ENCODE assay signal across 27 cellular contexts in genomic region chr1:29311352-29312030, GRCh38.
"Had no signal": no experiment of that assay in that cellular context is flagged by ENCODE, and none has a peak within 500 bp of the region (broad histone marks: within the 10 kb centered on the region; RNA-seq: fewer than 3 reads in every experiment).

No MANE protein-coding gene starts in this region.

- H3K27me3 ChIP-seq: adrenal gland, breast epithelium had no signal

- H3K27ac Mint-ChIP-seq: activated CD4-positive, alpha-beta memory T cell treated with anti-CD3 and anti-CD28 coated beads for 36 hours; activated CD4-positive, alpha-beta T cell treated with anti-CD3 and anti-CD28 coated beads, Interleukin-2, amount 10 ng/mL, durations not matched to agents 7 days and 5 days; activated naive CD4-positive, alpha-beta T cell treated with anti-CD3 and anti-CD28 coated beads for 36 hours; activated naive CD8-positive, alpha-beta T cell; activated T-helper 17 cell treated with anti-CD3 and anti-CD28 coated beads, Interleukin-2, amount 50 U/mL, for 72 hours; T-cell had no signal

- ATAC-seq: activated T-cell treated with anti-CD3 and anti-CD28 coated beads, Interleukin-2, amount 50 U/mL, for 4 hours; activated T-helper 17 cell treated with anti-CD3 and anti-CD28 coated beads, Interleukin-2, amount 50 U/mL, for 72 hours; K562; Right ventricle myocardium inferior; T-cell had no signal

- DNase-seq: activated CD4-positive, alpha-beta memory T cell treated with anti-CD3 and anti-CD28 coated beads for 36 hours; activated CD4-positive, alpha-beta T cell treated with anti-CD3 and anti-CD28 coated beads, Interleukin-2, amount 10 ng/mL, durations not matched to agents 7 days and 5 days; activated CD4-positive, CD25-positive, alpha-beta regulatory T cell; activated CD8-positive, alpha-beta memory T cell treated with anti-CD3 and anti-CD28 coated beads for 24 hours; activated gamma-delta T cell; activated naive CD4-positive, alpha-beta T cell treated with anti-CD3 and anti-CD28 coated beads for 36 hours; activated T-cell treated with anti-CD3 and anti-CD28 coated beads, Interleukin-2, amount 50 U/mL, for 4 hours; adrenal gland; anterior cingulate cortex; Karpas-422; MM.1S; NCI-H1105; NCI-H1436; NCI-H1694 treated with DMSO at 0.1 percent for 48 hours; NCI-H2081; NCI-H2227 treated with DMSO at 0.1 percent for 48 hours; NCI-H446 treated with DMSO at 0.1 percent for 48 hours; RPMI8226; T-cell; T-helper 2 cell; T1000 had no signal

- H3K9me3 ChIP-seq: adrenal gland, breast epithelium had no signal

- H3K27me3 Mint-ChIP-seq: activated CD4-positive, alpha-beta memory T cell treated with anti-CD3 and anti-CD28 coated beads for 36 hours; activated CD4-positive, alpha-beta T cell treated with anti-CD3 and anti-CD28 coated beads, Interleukin-2, amount 10 ng/mL, durations not matched to agents 7 days and 5 days; activated naive CD8-positive, alpha-beta T cell had no signal

- H3K36me3 Mint-ChIP-seq: activated CD4-positive, alpha-beta memory T cell treated with anti-CD3 and anti-CD28 coated beads for 36 hours; activated naive CD8-positive, alpha-beta T cell; T-cell had no signal

- H3K27ac ChIP-seq: adrenal gland, breast epithelium, SK-N-MC had no signal

- H3K4me1 Mint-ChIP-seq: activated CD4-positive, alpha-beta T cell treated with anti-CD3 and anti-CD28 coated beads, Interleukin-2, amount 10 ng/mL, durations not matched to agents 7 days and 5 days; activated T-helper 17 cell treated with anti-CD3 and anti-CD28 coated beads, Interleukin-2, amount 50 U/mL, for 72 hours; T-cell had no signal

- H3K4me3 Mint-ChIP-seq: activated CD4-positive, alpha-beta memory T cell treated with anti-CD3 and anti-CD28 coated beads for 36 hours; activated CD4-positive, alpha-beta T cell treated with anti-CD3 and anti-CD28 coated beads, Interleukin-2, amount 10 ng/mL, durations not matched to agents 7 days and 5 days; activated naive CD4-positive, alpha-beta T cell treated with anti-CD3 and anti-CD28 coated beads for 36 hours; activated naive CD8-positive, alpha-beta T cell; activated T-cell treated with anti-CD3 and anti-CD28 coated beads, Interleukin-2, amount 50 U/mL, for 4 hours; activated T-helper 17 cell treated with anti-CD3 and anti-CD28 coated beads, Interleukin-2, amount 50 U/mL, for 72 hours; T-cell had no signal

- H3K4me1 ChIP-seq: adrenal gland, breast epithelium had no signal

- H3K4me3 ChIP-seq: adrenal gland, breast epithelium, K562, SK-N-MC had no signal

- H3K9me3 Mint-ChIP-seq: activated CD4-positive, alpha-beta memory T cell treated with anti-CD3 and anti-CD28 coated beads for 36 hours; activated CD4-positive, alpha-beta T cell treated with anti-CD3 and anti-CD28 coated beads, Interleukin-2, amount 10 ng/mL, durations not matched to agents 7 days and 5 days; activated naive CD4-positive, alpha-beta T cell treated with anti-CD3 and anti-CD28 coated beads for 36 hours; activated T-cell treated with anti-CD3 and anti-CD28 coated beads, Interleukin-2, amount 50 U/mL, for 4 hours; activated T-helper 17 cell treated with anti-CD3 and anti-CD28 coated beads, Interleukin-2, amount 50 U/mL, for 72 hours; T-cell had no signal
